In genomic region chr1:97902067-97902466, GRCh38 we compare ENCODE assay signal across 1 cellular context.
TF ChIP-seq lines count a peak whose summit lies in the region.

No MANE protein-coding gene starts in this region.

TF ChIP-seq in HepG2, 621 proteins besides CTCF, POLR2A, EP300 and RAD21:
- TF ChIP-seq ARHGAP35 (CRISPR knock-in tag; IDR thresholded peaks at IDR 0.05; ENCODE audit: borderline replicate concordance) (no peak), SKI (IDR thresholded peaks at IDR 0.05; ENCODE audit: partially characterized antibody) (no peak), ATF7 (IDR thresholded peaks at IDR 0.05) (peak; percentile 75), ATF7 (CRISPR knock-in tag; IDR thresholded peaks at IDR 0.05) (no peak)
